8 cellular contexts compared by ENCODE assay signal in genomic region chrX:153599192-153600031, GRCh38. TPM values are rescaled to one million over a fixed set of nuclear protein-coding genes. Genes with fewer than 3 reads are reported as not detected.
A peak's percentile ranks its signal among the peaks of the same experiment; 100 is the strongest.
DNase-seq lines count a peak whose midpoint lies in the region; ATAC-seq and TF ChIP-seq lines count a peak whose summit lies in the region.

No MANE protein-coding gene starts in this region.

- no peaks in the 10 kb centered on the region for H3K9me3 Mint-ChIP-seq in GM23338

- H3K4me3 ChIP-seq in DOHH2 (ENCODE audit: low read length) (peak overlapping the region; percentile 80), GM23338 (peak overlapping the region; percentile 60), neuron (ENCODE audit: low read length) (peak overlapping the region; percentile 84), stomach smooth muscle (ENCODE audit: low read length in 2 of 2) (peak overlapping the region; percentile 77 to 78)

- H3K9me3 ChIP-seq in DOHH2 (ENCODE audit: control insufficient read depth, insufficient read depth, low read length) (no peaks in the 10 kb centered on the region), neuron (ENCODE audit: low read length) (no peaks in the 10 kb centered on the region), stomach smooth muscle (ENCODE audit: control insufficient read depth in 2 of 2, low read length in 2 of 2) (peaks cover 0 to 10% of the 10 kb centered on the region in 2 donors)

- H3K27ac ChIP-seq in DOHH2 (ENCODE audit: low read depth, low read length) (no peak overlapping the region; the same call in 1 of the 2 replicates), GM23338 (ENCODE audit: low read depth) (no peak overlapping the region), foreskin keratinocyte (peak overlapping the region; percentile 28), stomach smooth muscle (ENCODE audit: low read length) (no peak overlapping the region)

- H3K4me3 Mint-ChIP-seq in GM23338 = peak overlapping the region; percentile 69

- H3K27me3 ChIP-seq in DOHH2 (ENCODE audit: control insufficient read depth, low read length) (no peaks in the 10 kb centered on the region), GM23338 (ENCODE audit: insufficient read depth) (0 out of 2 replicates have a peak, but pooled peaks cover 4% of the 10 kb centered on the region), foreskin keratinocyte (no peaks in the 10 kb centered on the region), neuron (ENCODE audit: insufficient read depth, low read length) (peaks cover 8% of the 10 kb centered on the region), stomach smooth muscle (ENCODE audit: control insufficient read depth in 1 of 2, insufficient read depth in 2 of 2, low read length in 2 of 2) (peaks cover 0 to 10% of the 10 kb centered on the region in 2 donors)

- H3K4me1 Mint-ChIP-seq in GM23338 = peaks cover 11% of the 10 kb centered on the region

- H3K27ac Mint-ChIP-seq in GM23338 = no peak overlapping the region

- no peak for TF ChIP-seq CTCF in DOHH2 (IDR thresholded peaks at IDR 0.05; ENCODE audit: low read depth, low read length, poor library complexity, severe bottlenecking)
- TF ChIP-seq CTCF in GM23338 (conservative IDR thresholded peaks at IDR 0.05; ENCODE audit: low read depth in 2 of 2) = no peak
- TF ChIP-seq CTCF in foreskin keratinocyte (conservative IDR thresholded peaks at IDR 0.05) = peak; percentile 2

- H3F3A ChIP-seq in DOHH2 (ENCODE audit: control insufficient read depth, insufficient read depth) (no peaks in the 10 kb centered on the region), GM23338 (replicated peaks; ENCODE audit: low read depth) (no peaks in the 10 kb centered on the region)

- H2AFZ ChIP-seq in GM23338 (no peak overlapping the region), neuron (ENCODE audit: low read depth, low read length) (no peak overlapping the region)

- H3K36me3 Mint-ChIP-seq in GM23338 (ENCODE audit: low read depth) = peaks cover 5% of the 10 kb centered on the region; the same call in 2 of the 3 replicates

- peak; percentile 79 for ATAC-seq in GM23338
- ATAC-seq in foreskin keratinocyte = peak; percentile 88

- H3K36me3 ChIP-seq in DOHH2 (ENCODE audit: control insufficient read depth, low read length) (peaks cover 8% of the 10 kb centered on the region; the same call in 1 of the 2 replicates), GM23338 (ENCODE audit: insufficient read depth) (no peaks in the 10 kb centered on the region; the same call in 1 of the 2 replicates), neuron (ENCODE audit: insufficient read depth, low read length) (peaks cover 5% of the 10 kb centered on the region), stomach smooth muscle (ENCODE audit: control insufficient read depth in 2 of 2, insufficient read depth in 2 of 2, low read length in 2 of 2) (no peaks in the 10 kb centered on the region)

- H3K4me2 ChIP-seq in DOHH2 (ENCODE audit: low read length) (peak overlapping the region; percentile 74), GM23338 (peak overlapping the region; percentile 76)

- DNase-seq in GM23338 (ENCODE audit: low spot score) (peak; percentile 74), Kasumi-1 (lab: John Stamatoyannopoulos, UW) (peak; percentile 52 to 61), SHP77 (lab: John Stamatoyannopoulos, UW) (peak; percentile 63 to 78), activated gamma-delta T cell treated with Interleukin-2 at 50 U/mL for 16 hours (peak; percentile 82), foreskin keratinocyte (peak; percentile 44 to 54)

- H3K9me2 ChIP-seq in DOHH2 (replicated peaks; ENCODE audit: control insufficient read depth, low read length) = no peaks in the 10 kb centered on the region
- H3K9me2 ChIP-seq in GM23338 (ENCODE audit: insufficient read depth) = no peaks in the 10 kb centered on the region

- H3K9ac ChIP-seq in stomach smooth muscle (ENCODE audit: low read length in 2 of 2) = peak overlapping the region; percentile 47 to 66

- H3K79me2 ChIP-seq in DOHH2 (ENCODE audit: control insufficient read depth, low read length) (peaks cover 27% of the 10 kb centered on the region), GM23338 (replicated peaks; ENCODE audit: insufficient read depth) (peaks cover 8% of the 10 kb centered on the region)

- H4K20me1 ChIP-seq in DOHH2 (ENCODE audit: control insufficient read depth, insufficient read depth, low read depth, low read length) (no peaks in the 10 kb centered on the region), GM23338 (replicated peaks; ENCODE audit: insufficient read depth) (no peaks in the 10 kb centered on the region; the same call in 1 of the 2 replicates)

- peaks cover 23% of the 10 kb centered on the region for H3K4me1 ChIP-seq in DOHH2 (ENCODE audit: control insufficient read depth, low read length)
- no peaks in the 10 kb centered on the region for H3K4me1 ChIP-seq in GM23338 (ENCODE audit: insufficient read depth)
- H3K4me1 ChIP-seq in foreskin keratinocyte = no peaks in the 10 kb centered on the region
- peaks cover 5% of the 10 kb centered on the region for H3K4me1 ChIP-seq in neuron (ENCODE audit: insufficient read depth, low read length)
- H3K4me1 ChIP-seq in stomach smooth muscle (ENCODE audit: control insufficient read depth, insufficient read depth, low read length) = peaks cover 21% of the 10 kb centered on the region

- H3K27me3 Mint-ChIP-seq in GM23338 (ENCODE audit: insufficient read depth, low read depth, poor library complexity) = peaks cover 3% of the 10 kb centered on the region

TF ChIP-seq in GM23338, 12 proteins besides CTCF, POLR2A, EP300 and RAD21 (continues in another document):
- no peak for TF ChIP-seq ZNF462 (CRISPR knock-in tag; IDR thresholded peaks at IDR 0.05)

RNA-seq across cellular contexts. Expression of gene CCNQ, which starts 0.5 kb away (rescaled TPM):
- total RNA-seq in GM23338 (2014; rRNA removed; shearing (Covaris generic)) = 18.3 and 30.2 TPM in 2 replicates
- polyA plus RNA-seq in GM23338 (2016; fragmentation: Nextera tagmentation; extraction: Ambion mirVana) = 19.4 and 23.9 TPM in 2 replicates
- 39.9 and 49.6 TPM in 2 replicates for total RNA-seq in foreskin keratinocyte
- polyA plus RNA-seq in foreskin keratinocyte = 46.9 and 57.6 TPM in 2 replicates

RNA-seq across cellular contexts. Expression of gene DUSP9, which starts 47.6 kb away (rescaled TPM):
- total RNA-seq in GM23338 (2014; rRNA removed; shearing (Covaris generic)) = 3.4 and 3.9 TPM in 2 replicates
- polyA plus RNA-seq in GM23338 (2016; fragmentation: Nextera tagmentation; extraction: Ambion mirVana) (0.54 and 0.71 TPM in 2 replicates), foreskin keratinocyte (1.2 and 1.4 TPM in 2 replicates)
- 1.3 and 1.7 TPM in 2 replicates for total RNA-seq in foreskin keratinocyte
